In genomic region chr5:132069994-132070393, GRCh38 we compare ENCODE assay signal across 26 cellular contexts. TPM values are rescaled to one million over a fixed set of nuclear protein-coding genes. Genes with fewer than 3 reads are reported as not detected.
A peak's percentile ranks its signal among the peaks of the same experiment; 100 is the strongest.
DNase-seq lines count a peak whose midpoint lies in the region; ATAC-seq, FAIRE-seq and TF ChIP-seq lines count a peak whose summit lies in the region.
"Had no signal": no experiment of that assay in that cellular context is flagged by ENCODE, and none has a peak within 500 bp of the region (broad histone marks: within the 10 kb centered on the region; RNA-seq: fewer than 3 reads in every experiment).

No MANE protein-coding gene starts in this region.

- H3K4me2 ChIP-seq in HepG2 (ENCODE audit: low read depth, low read length), result no peak overlapping the region
- no peak overlapping the region for H3K4me2 ChIP-seq in IMR-90 (ENCODE audit: low read depth, low read length)
- no peak overlapping the region for H3K4me2 ChIP-seq in neural progenitor cell
- H3K4me2 ChIP-seq: A549, GM23338 had no signal

- peak overlapping the region; percentile 71; the same call in 1 of the 2 replicates for H3K4ac ChIP-seq in IMR-90 (ENCODE audit: low read depth, low read length)

- dilution Hi-C loops in IMR-90 (cut with HindIII; ENCODE audit: low sequenced_read_pairs, unreplicated experiment), result no loop called here

- no peak overlapping the region for H3K27ac ChIP-seq in HepG2 (ENCODE audit: extremely low read length, insufficient read depth, low read length)
- no peak overlapping the region for H3K27ac ChIP-seq in right lobe of liver
- H3K27ac ChIP-seq in IMR-90 (ENCODE audit: insufficient read depth, low read length), result no peak overlapping the region
- H3K27ac ChIP-seq in heart left ventricle, result no peak overlapping the region
- H3K27ac ChIP-seq in neural progenitor cell, result no peak overlapping the region
- H3K27ac ChIP-seq: A549, C4-2B, SJSA1 had no signal

- peak overlapping the region; percentile 26 for H3K4me3 Mint-ChIP-seq in activated naive CD8-positive, alpha-beta T cell treated with anti-CD3 and anti-CD28 coated beads, Interleukin-2, amount 50 U/mL, for 24 hours
- no peak overlapping the region for H3K4me3 Mint-ChIP-seq in stimulated activated effector memory CD8-positive, alpha-beta T cell treated with anti-CD3 and anti-CD28 coated beads, Interleukin-12 subunit alpha, Interleukin-12 subunit beta, amount 100 ng/mL, for 72 hours
- no peak overlapping the region for H3K4me3 Mint-ChIP-seq in neural progenitor cell
- H3K4me3 Mint-ChIP-seq: CD8-positive, alpha-beta T cell; GM23338; H9 had no signal

- TF ChIP-seq EP300 in HepG2 (IDR thresholded peaks at IDR 0.05; ENCODE audit: low read depth in 2 of 2, low read length in 2 of 2), result no peak
- TF ChIP-seq EP300 in HepG2 (CRISPR knock-in tag; IDR thresholded peaks at IDR 0.05; ENCODE audit: borderline replicate concordance), result no peak

- no peak overlapping the region for H3K56ac ChIP-seq in IMR-90 (ENCODE audit: extremely low read depth, insufficient read depth, low read length)

- no peak overlapping the region for H2BK5ac ChIP-seq in IMR-90 (ENCODE audit: low read depth, low read length, poor library complexity, severe bottlenecking)

- peaks cover 7 to 54% of the 10 kb centered on the region in 2 experiments; a peak in 3 of 5 replicates for H3K27me3 ChIP-seq in HepG2 (ENCODE audit: control insufficient read depth in 1 of 2, insufficient read depth in 2 of 2, low read length in 2 of 2)
- H3K27me3 ChIP-seq in right lobe of liver, result no peaks in the 10 kb centered on the region
- no peaks in the 10 kb centered on the region for H3K27me3 ChIP-seq in IMR-90 (ENCODE audit: control insufficient read depth, insufficient read depth, low read length)
- no peaks in the 10 kb centered on the region for H3K27me3 ChIP-seq in heart left ventricle
- H3K27me3 ChIP-seq in neural progenitor cell, result no peaks in the 10 kb centered on the region
- H3K27me3 ChIP-seq: MG63, SJSA1 had no signal

- H4K8ac ChIP-seq in IMR-90 (ENCODE audit: low read depth in 2 of 2, low read length in 2 of 2), result no peak overlapping the region; a peak in 1 of 4 replicates

- peaks cover 8% of the 10 kb centered on the region; the same call in 1 of the 2 replicates for H3K9me1 ChIP-seq in IMR-90 (ENCODE audit: insufficient read depth, low read length)

- DNase-seq in HepG2 (ENCODE audit: low spot score), result no peak
- DNase-seq in right lobe of liver, result no peak
- no peak for DNase-seq in IMR-90
- no peak for DNase-seq in activated naive CD8-positive, alpha-beta T cell treated with anti-CD3 and anti-CD28 coated beads, Interleukin-2, amount 50 U/mL, for 24 hours
- no peak for DNase-seq in stimulated activated effector memory CD8-positive, alpha-beta T cell treated with anti-CD3 and anti-CD28 coated beads, Interleukin-12 subunit alpha, Interleukin-12 subunit beta, amount 100 ng/mL, for 72 hours (ENCODE audit: low spot score in 2 of 2)
- DNase-seq in heart left ventricle, result no peak
- DNase-seq in neural progenitor cell (ENCODE audit: low spot score), result no peak
- DNase-seq: CD8-positive, alpha-beta T cell; H9; KG1; MG63; NCI-H1417; NCI-H1694 treated with DMSO at 0.1 percent for 48 hours; NCI-H2081; NCI-H2227 treated with DMSO at 0.1 percent for 48 hours; NCI-H526 treated with DMSO at 0.1 percent for 48 hours; Right ventricle myocardium superior; RPMI8226 had no signal

- H3K4me3 ChIP-seq in HepG2 (replicated peaks in 1 of 3; ENCODE audit: insufficient read depth in 1 of 3, low read depth in 2 of 3, low read length in 3 of 3), result no peak overlapping the region
- H3K4me3 ChIP-seq in right lobe of liver, result no peak overlapping the region
- no peak overlapping the region for H3K4me3 ChIP-seq in IMR-90 (ENCODE audit: insufficient read depth, low read depth, low read length)
- no peak overlapping the region for H3K4me3 ChIP-seq in heart left ventricle
- H3K4me3 ChIP-seq in neural progenitor cell, result no peak overlapping the region
- H3K4me3 ChIP-seq: A549, GM23338, MG63, SJSA1 had no signal

- H2BK120ac ChIP-seq in IMR-90 (ENCODE audit: low read depth, low read length), result no peak overlapping the region

- POLR2A ChIA-PET in HepG2 (lab: Yijun Ruan, JAX), result no interaction called here
- POLR2A ChIA-PET in IMR-90 (lab: Charles Lee; ENCODE audit: unreplicated experiment), result no interaction called here

- H3K4me1 ChIP-seq in HepG2 (ENCODE audit: insufficient read depth, low read length), result peaks cover 28% of the 10 kb centered on the region
- H3K4me1 ChIP-seq in right lobe of liver, result no peaks in the 10 kb centered on the region
- H3K4me1 ChIP-seq in IMR-90 (ENCODE audit: control insufficient read depth, insufficient read depth, low read length), result peaks cover 10% of the 10 kb centered on the region
- H3K4me1 ChIP-seq in heart left ventricle, result peaks cover 0 to 5% (median 0%) of the 10 kb centered on the region in 12 donors
- peaks cover 4% of the 10 kb centered on the region for H3K4me1 ChIP-seq in neural progenitor cell
- H3K4me1 ChIP-seq: Caco-2 had no signal

- H3K9ac ChIP-seq in HepG2 (ENCODE audit: insufficient read depth, low read depth, low read length) (no peak overlapping the region), IMR-90 (ENCODE audit: low read depth, low read length) (no peak overlapping the region), neural progenitor cell (no peak overlapping the region)

- H3K27me3 Mint-ChIP-seq in activated naive CD8-positive, alpha-beta T cell treated with anti-CD3 and anti-CD28 coated beads, Interleukin-2, amount 50 U/mL, for 24 hours, result no peaks in the 10 kb centered on the region
- peaks cover 4% of the 10 kb centered on the region for H3K27me3 Mint-ChIP-seq in neural progenitor cell (ENCODE audit: insufficient read depth, low read depth)

- CTCF ChIA-PET in HepG2 (lab: Yijun Ruan, JAX; ENCODE audit: low intra/inter-chr PET ratio, low total read pairs) (no interaction called here), IMR-90 (lab: Yijun Ruan, JAX) (no interaction called here)

- TF ChIP-seq CTCF in HepG2 (CRISPR knock-in tag; IDR thresholded peaks at IDR 0.05) (no peak), right lobe of liver (IDR thresholded peaks at IDR 0.05) (no peak), IMR-90 (conservative IDR thresholded peaks at IDR 0.05; ENCODE audit: low read depth, low read length) (no peak), heart left ventricle (IDR thresholded peaks at IDR 0.05) (no peak), neural progenitor cell (IDR thresholded peaks at IDR 0.05) (no peak)

- H3K36me3 Mint-ChIP-seq in activated naive CD8-positive, alpha-beta T cell treated with anti-CD3 and anti-CD28 coated beads, Interleukin-2, amount 50 U/mL, for 24 hours (ENCODE audit: low read depth), result peaks cover 14% of the 10 kb centered on the region
- H3K36me3 Mint-ChIP-seq in stimulated activated effector memory CD8-positive, alpha-beta T cell treated with anti-CD3 and anti-CD28 coated beads, Interleukin-12 subunit alpha, Interleukin-12 subunit beta, amount 100 ng/mL, for 72 hours, result peaks cover 33% of the 10 kb centered on the region
- peaks cover 1% of the 10 kb centered on the region for H3K36me3 Mint-ChIP-seq in neural progenitor cell
- H3K36me3 Mint-ChIP-seq: CD8-positive, alpha-beta T cell had no signal

- H3K14ac ChIP-seq in IMR-90 (replicated peaks; ENCODE audit: low read depth, low read length), result no peak overlapping the region

- H3K9me3 ChIP-seq in HepG2 (ENCODE audit: low read length) (no peaks in the 10 kb centered on the region), right lobe of liver (no peaks in the 10 kb centered on the region), IMR-90 (ENCODE audit: control insufficient read depth, insufficient read depth, low read length) (no peaks in the 10 kb centered on the region), heart left ventricle (no peaks in the 10 kb centered on the region), neural progenitor cell (ENCODE audit: low read depth) (no peaks in the 10 kb centered on the region)
- H3K9me3 ChIP-seq: A549, Caco-2, MG63, SJSA1 had no signal

- no peak for FAIRE-seq in HepG2 (lab: Jason Lieb, UNC)
- FAIRE-seq: A549, G401.6 had no signal

- no peaks in the 10 kb centered on the region for H4K20me1 ChIP-seq in HepG2 (ENCODE audit: insufficient read depth, low read length)
- H4K20me1 ChIP-seq in IMR-90 (ENCODE audit: insufficient read depth, low read length), result no peaks in the 10 kb centered on the region
- no peaks in the 10 kb centered on the region for H4K20me1 ChIP-seq in neural progenitor cell (ENCODE audit: low read depth)

- peak overlapping the region; percentile 50; the same call in 1 of the 2 replicates for H2AK5ac ChIP-seq in IMR-90 (ENCODE audit: low read depth, low read length)

- no peak overlapping the region for H3K18ac ChIP-seq in IMR-90 (ENCODE audit: low read depth, low read length)

- H3K4me1 Mint-ChIP-seq in activated naive CD8-positive, alpha-beta T cell treated with anti-CD3 and anti-CD28 coated beads, Interleukin-2, amount 50 U/mL, for 24 hours, result peaks cover 78% of the 10 kb centered on the region
- peaks cover 96% of the 10 kb centered on the region for H3K4me1 Mint-ChIP-seq in stimulated activated effector memory CD8-positive, alpha-beta T cell treated with anti-CD3 and anti-CD28 coated beads, Interleukin-12 subunit alpha, Interleukin-12 subunit beta, amount 100 ng/mL, for 72 hours
- peaks cover 4% of the 10 kb centered on the region for H3K4me1 Mint-ChIP-seq in neural progenitor cell
- H3K4me1 Mint-ChIP-seq: GM23338 had no signal

- BruUV-seq in HepG2 (replicated peaks; lab: Mats Ljungman, UMichigan) (no TSS peak), IMR-90 (replicated peaks; lab: Mats Ljungman, UMichigan) (no TSS peak)

- no peak overlapping the region for H3K23ac ChIP-seq in IMR-90 (ENCODE audit: low read depth, low read length)

- no peak for TF ChIP-seq POLR2A in HepG2 (IDR thresholded peaks at IDR 0.05; ENCODE audit: insufficient read depth in 1 of 2, low read depth in 2 of 2, low read length in 2 of 2)
- TF ChIP-seq POLR2A in right lobe of liver (IDR thresholded peaks at IDR 0.05), result no peak
- no peak for TF ChIP-seq POLR2A in IMR-90 (IDR thresholded peaks at IDR 0.05; ENCODE audit: low read depth, low read length)
- TF ChIP-seq POLR2A in heart left ventricle (IDR thresholded peaks at IDR 0.05), result no peak

- intact Hi-C loops in HepG2 (cut with micrococcal nuclease; ENCODE audit: unreplicated experiment), result loop anchor here (5.0 kb wide), 1 partner anchor 107 kb away; no protein-coding TSS in a partner anchor
- intact Hi-C loops in right lobe of liver (cut with DNase I), result no loop called here
- intact Hi-C loops in IMR-90 (cut with micrococcal nuclease), result loop anchor here (5.0 to 10.0 kb wide), 2 partner anchors 312 to 425 kb away; partner anchors contain the start of gene IRF1
- intact Hi-C loops in heart left ventricle (cut with DNase I), result loop anchor here in 5 of 10 donors (5.0 to 10.0 kb wide), 4 partner anchors 62 to 315 kb away; no protein-coding TSS in a partner anchor

- WGBS in HepG2 (ENCODE audit: low lambda C conversion rate), result 38% methylated on average over 1 of the region's 3 CpGs
- no CpG with 5 or more reads among the region's 3 CpGs for WGBS in right lobe of liver (ENCODE audit: insufficient coverage, low coverage, low lambda C conversion rate, missing lambda C conversion rate)
- WGBS in IMR-90 (ENCODE audit: extremely low coverage in 2 of 2, insufficient read length in 1 of 2), 2 experiments, result 100% methylated on average over 1 of the region's 3 CpGs; no CpG with 5 or more reads in 1 of the 2 experiments
- whole genome bisulfite sequencing in heart left ventricle, 4 donors, result 86 to 100% (median 92%) methylated on average over 2 to 3 of the region's 3 CpGs

- H4K5ac ChIP-seq in IMR-90 (ENCODE audit: low read depth, low read length), result no peak overlapping the region

- H2BK20ac ChIP-seq in IMR-90 (ENCODE audit: low read depth, low read length), result peak overlapping the region; percentile 20; the same call in 1 of the 2 replicates

- peak overlapping the region; percentile 91 for H3K27ac Mint-ChIP-seq in activated naive CD8-positive, alpha-beta T cell treated with anti-CD3 and anti-CD28 coated beads, Interleukin-2, amount 50 U/mL, for 24 hours
- H3K27ac Mint-ChIP-seq in stimulated activated effector memory CD8-positive, alpha-beta T cell treated with anti-CD3 and anti-CD28 coated beads, Interleukin-12 subunit alpha, Interleukin-12 subunit beta, amount 100 ng/mL, for 72 hours, result peak overlapping the region; percentile 94
- H3K27ac Mint-ChIP-seq in neural progenitor cell, result no peak overlapping the region
- H3K27ac Mint-ChIP-seq: CD8-positive, alpha-beta T cell; GM23338; H9 had no signal

- no peaks in the 10 kb centered on the region for H3K9me3 Mint-ChIP-seq in activated naive CD8-positive, alpha-beta T cell treated with anti-CD3 and anti-CD28 coated beads, Interleukin-2, amount 50 U/mL, for 24 hours
- no peaks in the 10 kb centered on the region for H3K9me3 Mint-ChIP-seq in stimulated activated effector memory CD8-positive, alpha-beta T cell treated with anti-CD3 and anti-CD28 coated beads, Interleukin-12 subunit alpha, Interleukin-12 subunit beta, amount 100 ng/mL, for 72 hours
- H3K9me3 Mint-ChIP-seq in neural progenitor cell, result no peaks in the 10 kb centered on the region
- H3K9me3 Mint-ChIP-seq: CD8-positive, alpha-beta T cell; GM23338; H9 had no signal

- H3K36me3 ChIP-seq in HepG2 (replicated peaks in 1 of 2; ENCODE audit: control insufficient read depth in 1 of 2, insufficient read depth in 2 of 2, low read length in 2 of 2), result no peaks in the 10 kb centered on the region
- no peaks in the 10 kb centered on the region for H3K36me3 ChIP-seq in right lobe of liver
- no peaks in the 10 kb centered on the region for H3K36me3 ChIP-seq in IMR-90 (ENCODE audit: control insufficient read depth, insufficient read depth, low read length)
- H3K36me3 ChIP-seq in heart left ventricle, result no peaks in the 10 kb centered on the region
- H3K36me3 ChIP-seq in neural progenitor cell, result no peaks in the 10 kb centered on the region
- H3K36me3 ChIP-seq: MG63, SJSA1 had no signal

- no peaks in the 10 kb centered on the region for H3K79me1 ChIP-seq in IMR-90 (ENCODE audit: low read depth in 1 of 2, low read length in 2 of 2)

- H2BK15ac ChIP-seq in IMR-90 (ENCODE audit: low read depth, low read length), result no peak overlapping the region

- H3F3A ChIP-seq in neural progenitor cell (ENCODE audit: low read depth), result no peaks in the 10 kb centered on the region

- TF ChIP-seq RAD21 in HepG2 (CRISPR knock-in tag; IDR thresholded peaks at IDR 0.05) (no peak), IMR-90 (IDR thresholded peaks at IDR 0.05; ENCODE audit: low read length) (no peak)

- in situ Hi-C loops in HepG2 (cut with HindIII; ENCODE audit: extremely low pct_ligation_motif_present, low pct_unique_long_range_greater_than_20kb), result no loop called here
- in situ Hi-C loops in IMR-90 (cut with MboI; ENCODE audit: low sequenced_read_pairs), result loop anchor here (5.0 to 10.0 kb wide), 2 partner anchors 112 to 295 kb away; partner anchors contain the start of gene SLC22A5

- H2AFZ ChIP-seq in HepG2 (ENCODE audit: low read length), result no peak overlapping the region
- no peak overlapping the region for H2AFZ ChIP-seq in IMR-90 (replicated peaks; ENCODE audit: low read length, poor library complexity)
- no peak overlapping the region for H2AFZ ChIP-seq in neural progenitor cell (replicated peaks)
- H2AFZ ChIP-seq: GM23338 had no signal

- H2AK9ac ChIP-seq in IMR-90 (replicated peaks; ENCODE audit: low read depth, low read length, poor library complexity), result peak overlapping the region; percentile 44

- H3K79me2 ChIP-seq in HepG2 (ENCODE audit: insufficient read depth, low read length) (no peaks in the 10 kb centered on the region), neural progenitor cell (ENCODE audit: low read depth) (no peaks in the 10 kb centered on the region)

- ATAC-seq in HepG2 (no peak), right lobe of liver (no peak), IMR-90 (ENCODE audit: low read depth) (no peak), heart left ventricle (no peak)
- no peak for ATAC-seq in activated naive CD8-positive, alpha-beta T cell treated with anti-CD3 and anti-CD28 coated beads, Interleukin-2, amount 50 U/mL, for 24 hours
- no peak for ATAC-seq in stimulated activated effector memory CD8-positive, alpha-beta T cell treated with anti-CD3 and anti-CD28 coated beads, Interleukin-12 subunit alpha, Interleukin-12 subunit beta, amount 100 ng/mL, for 72 hours
- ATAC-seq: A549; CD8-positive, alpha-beta T cell; GM23338 had no signal

- H4K91ac ChIP-seq in IMR-90 (ENCODE audit: insufficient read depth, low read depth, low read length), result no peak overlapping the region; the same call in 1 of the 2 replicates

RNA-seq across cellular contexts. Expression of gene CSF2, which starts 3.6 kb away (rescaled TPM):
- not detected in 2 replicates for total RNA-seq in HepG2 (2016; rRNA removed; fragmentation: Illumina TruSeq; extraction: Trizol)
- total RNA-seq in HepG2 (2016; cell fraction: cytosol; rRNA removed; fragmentation: Illumina TruSeq; extraction: Trizol; ENCODE audit: low read depth), result not detected in 2 replicates
- not detected in 2 replicates for total RNA-seq in HepG2 (2016; cell fraction: insoluble cytoplasmic fraction; rRNA removed; fragmentation: Illumina TruSeq; extraction: Trizol)
- not detected in 2 replicates for total RNA-seq in HepG2 (2016; cell fraction: membrane; rRNA removed; fragmentation: Illumina TruSeq; extraction: Trizol)
- not detected in 2 replicates for total RNA-seq in HepG2 (2016; cell fraction: nucleus; rRNA removed; fragmentation: Illumina TruSeq; extraction: Trizol)
- not detected in 2 replicates for polyA plus RNA-seq in HepG2 (2011; rRNA removed)
- polyA plus RNA-seq in HepG2 (2011; cell fraction: cytosol; rRNA removed), result not detected in 2 replicates
- not detected in 2 replicates for polyA plus RNA-seq in HepG2 (2011; cell fraction: nucleus; rRNA removed)
- polyA plus RNA-seq in HepG2 (2012), result not detected in 2 replicates
- not detected in 2 replicates for polyA plus RNA-seq in HepG2 (2016; cell fraction: cytosol; fragmentation: Illumina TruSeq; extraction: Trizol; ENCODE audit: low read depth)
- polyA plus RNA-seq in HepG2 (2016; cell fraction: insoluble cytoplasmic fraction; fragmentation: Illumina TruSeq; extraction: Trizol; ENCODE audit: low read depth), result not detected in 2 replicates
- polyA plus RNA-seq in HepG2 (2016; cell fraction: membrane; fragmentation: Illumina TruSeq; extraction: Trizol; ENCODE audit: low read depth), result not detected in 2 replicates
- not detected in 2 replicates for polyA plus RNA-seq in HepG2 (2016; cell fraction: nucleus; fragmentation: Illumina TruSeq; extraction: Trizol; ENCODE audit: insufficient read depth, low read depth)
- not detected in 2 replicates for polyA minus RNA-seq in HepG2 (2011; rRNA and poly(A)+ RNA removed; ENCODE audit: low replicate concordance)
- not detected in 2 replicates for polyA minus RNA-seq in HepG2 (2011; cell fraction: cytosol; rRNA and poly(A)+ RNA removed)
- polyA minus RNA-seq in HepG2 (2011; cell fraction: nucleus; rRNA and poly(A)+ RNA removed), result not detected in 2 replicates
- total RNA-seq in right lobe of liver, result not detected
- total RNA-seq in IMR-90 (2012; rRNA removed), result not detected in 2 replicates
- polyA plus RNA-seq in IMR-90 (2012; rRNA removed), result 0.26 and 0.31 TPM in 2 replicates
- polyA plus RNA-seq in IMR-90 (2012; cell fraction: cytosol; rRNA removed), result 0.31 and 1.2 TPM in 2 replicates
- polyA plus RNA-seq in IMR-90 (2012; cell fraction: nucleus; rRNA removed; ENCODE audit: low replicate concordance), result 0.70 and 0.79 TPM in 2 replicates
- under 1 TPM in 1 of 9 donors, not detected in 8; 0.67 TPM for total RNA-seq in heart left ventricle
- polyA plus RNA-seq in heart left ventricle, result not detected
- total RNA-seq in neural progenitor cell (ENCODE audit: low replicate concordance), result not detected in 2 replicates
- total RNA-seq: Caco-2, GM23338, H9, HT1080, NCI-H460, Right ventricle myocardium superior had no signal
- polyA plus RNA-seq: A549, GM23338 had no signal

RNA-seq across cellular contexts. Expression of gene IL3, which starts 9.5 kb away (rescaled TPM):
- total RNA-seq in HepG2 (2016; rRNA removed; fragmentation: Illumina TruSeq; extraction: Trizol), result not detected in 2 replicates
- not detected in 2 replicates for total RNA-seq in HepG2 (2016; cell fraction: cytosol; rRNA removed; fragmentation: Illumina TruSeq; extraction: Trizol; ENCODE audit: low read depth)
- total RNA-seq in HepG2 (2016; cell fraction: insoluble cytoplasmic fraction; rRNA removed; fragmentation: Illumina TruSeq; extraction: Trizol), result not detected in 2 replicates
- not detected in 2 replicates for total RNA-seq in HepG2 (2016; cell fraction: membrane; rRNA removed; fragmentation: Illumina TruSeq; extraction: Trizol)
- total RNA-seq in HepG2 (2016; cell fraction: nucleus; rRNA removed; fragmentation: Illumina TruSeq; extraction: Trizol), result not detected in 2 replicates
- polyA plus RNA-seq in HepG2 (2011; rRNA removed), result not detected in 2 replicates
- polyA plus RNA-seq in HepG2 (2011; cell fraction: cytosol; rRNA removed), result not detected in 2 replicates
- polyA plus RNA-seq in HepG2 (2011; cell fraction: nucleus; rRNA removed), result not detected in 2 replicates
- polyA plus RNA-seq in HepG2 (2012), result not detected in 2 replicates
- not detected in 2 replicates for polyA plus RNA-seq in HepG2 (2016; cell fraction: cytosol; fragmentation: Illumina TruSeq; extraction: Trizol; ENCODE audit: low read depth)
- polyA plus RNA-seq in HepG2 (2016; cell fraction: insoluble cytoplasmic fraction; fragmentation: Illumina TruSeq; extraction: Trizol; ENCODE audit: low read depth), result not detected in 2 replicates
- polyA plus RNA-seq in HepG2 (2016; cell fraction: membrane; fragmentation: Illumina TruSeq; extraction: Trizol; ENCODE audit: low read depth), result not detected in 2 replicates
- not detected in 2 replicates for polyA plus RNA-seq in HepG2 (2016; cell fraction: nucleus; fragmentation: Illumina TruSeq; extraction: Trizol; ENCODE audit: insufficient read depth, low read depth)
- not detected in 2 replicates for polyA minus RNA-seq in HepG2 (2011; rRNA and poly(A)+ RNA removed; ENCODE audit: low replicate concordance)
- not detected in 2 replicates for polyA minus RNA-seq in HepG2 (2011; cell fraction: cytosol; rRNA and poly(A)+ RNA removed)
- polyA minus RNA-seq in HepG2 (2011; cell fraction: nucleus; rRNA and poly(A)+ RNA removed), result not detected in 2 replicates
- total RNA-seq in right lobe of liver, result not detected
- not detected in 2 replicates for total RNA-seq in IMR-90 (2012; rRNA removed)
- polyA plus RNA-seq in IMR-90 (2012; rRNA removed), result not detected in 2 replicates
- polyA plus RNA-seq in IMR-90 (2012; cell fraction: cytosol; rRNA removed), result not detected in 2 replicates
- polyA plus RNA-seq in IMR-90 (2012; cell fraction: nucleus; rRNA removed; ENCODE audit: low replicate concordance), result not detected in 2 replicates
- not detected for total RNA-seq in heart left ventricle
- not detected for polyA plus RNA-seq in heart left ventricle
- not detected in 2 replicates for total RNA-seq in neural progenitor cell (ENCODE audit: low replicate concordance)
- total RNA-seq: Caco-2; CD8-positive, alpha-beta T cell; GM23338; H9; HT1080; NCI-H460; Right ventricle myocardium superior; SJSA1 had no signal
- polyA plus RNA-seq: A549, GM23338 had no signal

RNA-seq across cellular contexts. Expression of gene ACSL6, which starts 58.5 kb away (rescaled TPM):
- total RNA-seq in HepG2 (2016; rRNA removed; fragmentation: Illumina TruSeq; extraction: Trizol), result 2.5 and 3.7 TPM in 2 replicates
- total RNA-seq in HepG2 (2016; cell fraction: cytosol; rRNA removed; fragmentation: Illumina TruSeq; extraction: Trizol; ENCODE audit: low read depth), result 0.40 and 0.71 TPM in 2 replicates
- 2.5 and 3.7 TPM in 2 replicates for total RNA-seq in HepG2 (2016; cell fraction: insoluble cytoplasmic fraction; rRNA removed; fragmentation: Illumina TruSeq; extraction: Trizol)
- total RNA-seq in HepG2 (2016; cell fraction: membrane; rRNA removed; fragmentation: Illumina TruSeq; extraction: Trizol), result 1.2 and 1.4 TPM in 2 replicates
- total RNA-seq in HepG2 (2016; cell fraction: nucleus; rRNA removed; fragmentation: Illumina TruSeq; extraction: Trizol), result 7.7 and 9.1 TPM in 2 replicates
- 3.8 and 8.3 TPM in 2 replicates for polyA plus RNA-seq in HepG2 (2011; rRNA removed)
- polyA plus RNA-seq in HepG2 (2011; cell fraction: cytosol; rRNA removed), result 1.2 and 1.9 TPM in 2 replicates
- 34.1 and 36.0 TPM in 2 replicates for polyA plus RNA-seq in HepG2 (2011; cell fraction: nucleus; rRNA removed)
- 2.4 and 4.2 TPM in 2 replicates for polyA plus RNA-seq in HepG2 (2012)
- 0.34 and 0.45 TPM in 2 replicates for polyA plus RNA-seq in HepG2 (2016; cell fraction: cytosol; fragmentation: Illumina TruSeq; extraction: Trizol; ENCODE audit: low read depth)
- polyA plus RNA-seq in HepG2 (2016; cell fraction: insoluble cytoplasmic fraction; fragmentation: Illumina TruSeq; extraction: Trizol; ENCODE audit: low read depth), result 1.7 and 2.1 TPM in 2 replicates
- 0.49 and 0.72 TPM in 2 replicates for polyA plus RNA-seq in HepG2 (2016; cell fraction: membrane; fragmentation: Illumina TruSeq; extraction: Trizol; ENCODE audit: low read depth)
- 7.7 and 7.8 TPM in 2 replicates for polyA plus RNA-seq in HepG2 (2016; cell fraction: nucleus; fragmentation: Illumina TruSeq; extraction: Trizol; ENCODE audit: insufficient read depth, low read depth)
- polyA minus RNA-seq in HepG2 (2011; rRNA and poly(A)+ RNA removed; ENCODE audit: low replicate concordance), result 0.35 and 13.5 TPM in 2 replicates
- polyA minus RNA-seq in HepG2 (2011; cell fraction: cytosol; rRNA and poly(A)+ RNA removed), result 0.88 and 2.8 TPM in 2 replicates
- 11.3 and 17.3 TPM in 2 replicates for polyA minus RNA-seq in HepG2 (2011; cell fraction: nucleus; rRNA and poly(A)+ RNA removed)
- total RNA-seq in right lobe of liver, result 1 to 10 TPM; 1.3 to 6.0 (median 4.6) TPM
- total RNA-seq in IMR-90 (2012; rRNA removed), result not detected in 2 replicates
- polyA plus RNA-seq in IMR-90 (2012; rRNA removed), result not detected in 2 replicates
- not detected in 2 replicates for polyA plus RNA-seq in IMR-90 (2012; cell fraction: cytosol; rRNA removed)
- polyA plus RNA-seq in IMR-90 (2012; cell fraction: nucleus; rRNA removed; ENCODE audit: low replicate concordance), result not detected in 2 replicates
- 1 to 10 TPM in 5 of 9 donors, under 1 TPM in 4; 0.53 to 3.8 (median 2.1) TPM for total RNA-seq in heart left ventricle
- 1 to 10 TPM in 1 of 2 donors, under 1 TPM in 1; 0.33 to 3.2 TPM for polyA plus RNA-seq in heart left ventricle
- total RNA-seq in neural progenitor cell (ENCODE audit: low replicate concordance), result not detected in 2 replicates

Comparison
In these comparisons a context has a peak if more than half of its experiments do, and no peak if none do; other contexts are left out.
1. intact Hi-C loops: an anchor here in HepG2 (5.0 kb wide) and IMR-90 (5.0 to 10.0 kb wide); none called in right lobe of liver.